In genomic region chr6:155150967-155151671, GRCh38 we compare ENCODE assay signal across 15 cellular contexts.
DNase-seq lines count a peak whose midpoint lies in the region; ATAC-seq, FAIRE-seq and TF ChIP-seq lines count a peak whose summit lies in the region.
"Had no signal": no experiment of that assay in that cellular context is flagged by ENCODE, and none has a peak within 500 bp of the region (broad histone marks: within the 10 kb centered on the region; RNA-seq: fewer than 3 reads in every experiment).

No MANE protein-coding gene starts in this region.

- BruUV-seq in HepG2 (replicated peaks; lab: Mats Ljungman, UMichigan): no TSS peak

- H2BK120ac ChIP-seq in H1 (replicated peaks; ENCODE audit: low read depth, low read length): no peak overlapping the region

- no peaks in the 10 kb centered on the region for H3K9me3 Mint-ChIP-seq in activated CD8-positive, alpha-beta T cell treated with anti-CD3 and anti-CD28 coated beads, Interleukin-2, amount 10 ng/mL, durations not matched to agents 7 days and 5 days (ENCODE audit: insufficient read depth)
- no peaks in the 10 kb centered on the region for H3K9me3 Mint-ChIP-seq in activated CD8-positive, alpha-beta T cell treated with anti-CD3 and anti-CD28 coated beads for 36 hours
- H3K9me3 Mint-ChIP-seq: CD4-positive, alpha-beta T cell; GM23338; H9 had no signal

- H2BK5ac ChIP-seq in H1 (ENCODE audit: low read depth, low read length): no peak overlapping the region

- H2BK20ac ChIP-seq in H1 (ENCODE audit: low read length): no peak overlapping the region

- DNase-seq in activated CD8-positive, alpha-beta T cell treated with anti-CD3 and anti-CD28 coated beads, Interleukin-2, amount 10 ng/mL, durations not matched to agents 7 days and 5 days: no peak
- no peak for DNase-seq in activated CD8-positive, alpha-beta T cell treated with anti-CD3 and anti-CD28 coated beads for 36 hours
- DNase-seq in HepG2 (ENCODE audit: low spot score) (no peak), right lobe of liver (no peak), H1 (ENCODE audit: low read depth in 1 of 2, low spot score in 2 of 2) (no peak), AG08396 (ENCODE audit: low spot score) (no peak)
- DNase-seq: ACHN; C1 segment of cervical spinal cord; Calu3; CD4-positive, alpha-beta T cell; DMS 273 treated with DMSO at 0.1 percent for 48 hours; H9 had no signal

- no peaks in the 10 kb centered on the region for H3K27me3 Mint-ChIP-seq in activated CD8-positive, alpha-beta T cell treated with anti-CD3 and anti-CD28 coated beads, Interleukin-2, amount 10 ng/mL, durations not matched to agents 7 days and 5 days (ENCODE audit: low read depth)
- H3K27me3 Mint-ChIP-seq in activated CD8-positive, alpha-beta T cell treated with anti-CD3 and anti-CD28 coated beads for 36 hours: no peaks in the 10 kb centered on the region
- H3K27me3 Mint-ChIP-seq: B cell; CD4-positive, alpha-beta T cell had no signal

- H3K4me1 Mint-ChIP-seq in activated CD8-positive, alpha-beta T cell treated with anti-CD3 and anti-CD28 coated beads, Interleukin-2, amount 10 ng/mL, durations not matched to agents 7 days and 5 days (ENCODE audit: low read depth): peaks cover 78% of the 10 kb centered on the region
- H3K4me1 Mint-ChIP-seq in activated CD8-positive, alpha-beta T cell treated with anti-CD3 and anti-CD28 coated beads for 36 hours (ENCODE audit: low read depth): peaks cover 71% of the 10 kb centered on the region
- H3K4me1 Mint-ChIP-seq: B cell had no signal

- in situ Hi-C loops in HepG2 (cut with HindIII; ENCODE audit: extremely low pct_ligation_motif_present, low pct_unique_long_range_greater_than_20kb): no loop called here

- no peaks in the 10 kb centered on the region; the same call in 1 of the 2 replicates for H3K23me2 ChIP-seq in H1 (ENCODE audit: low read depth, low read length)

- H3K9ac ChIP-seq in HepG2 (ENCODE audit: insufficient read depth, low read depth, low read length) (no peak overlapping the region), H1 (replicated peaks in 1 of 4; ENCODE audit: extremely low read depth in 1 of 4, low read depth in 3 of 4, low read length in 3 of 4) (no peak overlapping the region)

- no peak for TF ChIP-seq CTCF in activated CD8-positive, alpha-beta T cell treated with anti-CD3 and anti-CD28 coated beads for 36 hours (IDR thresholded peaks at IDR 0.05)
- TF ChIP-seq CTCF in HepG2 (CRISPR knock-in tag; IDR thresholded peaks at IDR 0.05): no peak
- no peak for TF ChIP-seq CTCF in right lobe of liver (IDR thresholded peaks at IDR 0.05)
- no peak for TF ChIP-seq CTCF in H1 (IDR thresholded peaks at IDR 0.05; ENCODE audit: control extremely low read depth in 1 of 3, insufficient read depth in 1 of 3, low read depth in 1 of 3, low read length in 3 of 3)

- H3K27ac ChIP-seq in HepG2 (ENCODE audit: extremely low read length, insufficient read depth, low read length) (no peak overlapping the region), right lobe of liver (no peak overlapping the region), H1 (ENCODE audit: low read depth, low read length) (no peak overlapping the region)

- H3K36me3 ChIP-seq in HepG2 (replicated peaks in 1 of 2; ENCODE audit: control insufficient read depth in 1 of 2, insufficient read depth in 2 of 2, low read length in 2 of 2) (no peaks in the 10 kb centered on the region), right lobe of liver (no peaks in the 10 kb centered on the region), H1 (ENCODE audit: control insufficient read depth in 2 of 4, insufficient read depth in 4 of 4, low read length in 3 of 4) (peaks cover 0 to 4% (median 0%) of the 10 kb centered on the region in 4 experiments; a peak in 1 of 8 replicates)

- no peak overlapping the region for H3K23ac ChIP-seq in H1 (ENCODE audit: insufficient read length)

- WGBS in HepG2 (ENCODE audit: low lambda C conversion rate): 59% methylated on average over 9 of the region's 9 CpGs
- 56% methylated on average over 7 of the region's 9 CpGs for WGBS in right lobe of liver (ENCODE audit: insufficient coverage, low coverage, low lambda C conversion rate, missing lambda C conversion rate)
- 79% methylated on average over 9 of the region's 9 CpGs; no CpG with 5 or more reads in 1 of the 2 experiments for WGBS in H1 (ENCODE audit: extremely low coverage in 1 of 2, insufficient coverage in 1 of 2, insufficient read length in 1 of 2, insufficient replicate concordance in 2 of 2, low coverage in 1 of 2, low lambda C conversion rate in 2 of 2, missing lambda C conversion rate in 1 of 2), 2 experiments

- H3K79me2 ChIP-seq in HepG2 (ENCODE audit: insufficient read depth, low read length) (no peaks in the 10 kb centered on the region), H1 (ENCODE audit: control insufficient read depth in 1 of 2, insufficient read depth in 2 of 2, low read length in 2 of 2) (0 out of 4 replicates have a peak, but pooled peaks cover 0 to 2% of the 10 kb centered on the region in 2 experiments)

- H4K8ac ChIP-seq in H1 (ENCODE audit: extremely low read depth, insufficient read depth, low read length): no peak overlapping the region

- no peak overlapping the region for H3K4me2 ChIP-seq in HepG2 (ENCODE audit: low read depth, low read length)
- H3K4me2 ChIP-seq in H1 (ENCODE audit: insufficient read depth in 1 of 2, low read depth in 2 of 2, low read length in 2 of 2): no peak overlapping the region
- H3K4me2 ChIP-seq: GM23338 had no signal

- no peak overlapping the region for H3K56ac ChIP-seq in H1 (replicated peaks; ENCODE audit: insufficient read length, low read depth, low read length)

- peak overlapping the region; percentile 0; the same call in 1 of the 2 replicates for H3K18ac ChIP-seq in H1 (ENCODE audit: extremely low read depth, low read length)

- POLR2A ChIA-PET in activated CD8-positive, alpha-beta T cell treated with anti-CD3 and anti-CD28 coated beads, Interleukin-2, amount 10 ng/mL, durations not matched to agents 7 days and 5 days (lab: Charles Lee): no interaction called here
- POLR2A ChIA-PET in activated CD8-positive, alpha-beta T cell treated with anti-CD3 and anti-CD28 coated beads for 36 hours (lab: Charles Lee): no interaction called here
- POLR2A ChIA-PET in HepG2 (lab: Yijun Ruan, JAX) (no interaction called here), H1 (lab: Charles Lee; ENCODE audit: partially characterized antibody) (no interaction called here)

- no peak overlapping the region for H3K4me3 ChIP-seq in HepG2 (replicated peaks in 1 of 3; ENCODE audit: insufficient read depth in 1 of 3, low read depth in 2 of 3, low read length in 3 of 3)
- no peak overlapping the region for H3K4me3 ChIP-seq in right lobe of liver
- no peak overlapping the region for H3K4me3 ChIP-seq in H1 (ENCODE audit: extremely low read depth in 1 of 4, insufficient read depth in 2 of 4, low read depth in 3 of 4, low read length in 4 of 4)
- H3K4me3 ChIP-seq: GM23338 had no signal

- H3K9me3 ChIP-seq in HepG2 (ENCODE audit: low read length): no peaks in the 10 kb centered on the region
- no peaks in the 10 kb centered on the region for H3K9me3 ChIP-seq in right lobe of liver
- no peaks in the 10 kb centered on the region for H3K9me3 ChIP-seq in H1 (ENCODE audit: insufficient read depth in 2 of 2, low read depth in 1 of 2, low read length in 1 of 2)

- H3K4ac ChIP-seq in H1 (replicated peaks; ENCODE audit: insufficient read length, low read depth, low read length): no peak overlapping the region

- H3K79me1 ChIP-seq in H1 (ENCODE audit: low read depth, low read length): no peaks in the 10 kb centered on the region

- TF ChIP-seq RAD21 in HepG2 (CRISPR knock-in tag; IDR thresholded peaks at IDR 0.05) (no peak), H1 (IDR thresholded peaks at IDR 0.05 in 1 of 2, conservative IDR thresholded peaks at IDR 0.05 in 1 of 2; ENCODE audit: low read depth in 2 of 2, low read length in 2 of 2) (no peak)

- intact Hi-C loops in activated CD8-positive, alpha-beta T cell treated with anti-CD3 and anti-CD28 coated beads for 36 hours (cut with micrococcal nuclease): no loop called here
- intact Hi-C loops in HepG2 (cut with micrococcal nuclease; ENCODE audit: unreplicated experiment) (no loop called here), right lobe of liver (cut with DNase I) (no loop called here)

- H3K4me3 Mint-ChIP-seq in activated CD8-positive, alpha-beta T cell treated with anti-CD3 and anti-CD28 coated beads, Interleukin-2, amount 10 ng/mL, durations not matched to agents 7 days and 5 days: no peak overlapping the region
- no peak overlapping the region for H3K4me3 Mint-ChIP-seq in activated CD8-positive, alpha-beta T cell treated with anti-CD3 and anti-CD28 coated beads for 36 hours
- H3K4me3 Mint-ChIP-seq: B cell; CD4-positive, alpha-beta T cell; GM23338; H9 had no signal

- TF ChIP-seq POLR2A in HepG2 (IDR thresholded peaks at IDR 0.05; ENCODE audit: insufficient read depth in 1 of 2, low read depth in 2 of 2, low read length in 2 of 2): no peak
- no peak for TF ChIP-seq POLR2A in right lobe of liver (IDR thresholded peaks at IDR 0.05)
- no peak for TF ChIP-seq POLR2A in H1 (IDR thresholded peaks at IDR 0.05; ENCODE audit: control extremely low read depth in 1 of 2, low read depth in 2 of 2, low read length in 2 of 2)

- no peaks in the 10 kb centered on the region for H4K20me1 ChIP-seq in HepG2 (ENCODE audit: insufficient read depth, low read length)
- H4K20me1 ChIP-seq in H1 (replicated peaks in 1 of 2; ENCODE audit: control insufficient read depth in 1 of 2, insufficient read depth in 2 of 2, low read length in 2 of 2): no peaks in the 10 kb centered on the region

- H3K4me1 ChIP-seq in HepG2 (ENCODE audit: insufficient read depth, low read length) (peaks cover 31% of the 10 kb centered on the region), right lobe of liver (no peaks in the 10 kb centered on the region), H1 (replicated peaks in 1 of 4; ENCODE audit: control insufficient read depth in 3 of 4, insufficient read depth in 4 of 4, low read length in 3 of 4) (peaks cover 0 to 12% (median 7%) of the 10 kb centered on the region in 4 experiments; a peak in 6 of 7 replicates)

- ATAC-seq in activated CD8-positive, alpha-beta T cell treated with anti-CD3 and anti-CD28 coated beads, Interleukin-2, amount 10 ng/mL, durations not matched to agents 7 days and 5 days: no peak
- no peak for ATAC-seq in activated CD8-positive, alpha-beta T cell treated with anti-CD3 and anti-CD28 coated beads for 36 hours
- ATAC-seq in HepG2: no peak
- no peak for ATAC-seq in right lobe of liver
- ATAC-seq in GM19397 (IDR thresholded peaks at IDR 0.05; ENCODE audit: unreplicated experiment): no peak
- ATAC-seq: GM23338 had no signal

- no peak overlapping the region for H3K14ac ChIP-seq in H1 (ENCODE audit: insufficient read length)

- H3K27me3 ChIP-seq in HepG2 (ENCODE audit: control insufficient read depth in 1 of 2, insufficient read depth in 2 of 2, low read length in 2 of 2) (no peaks in the 10 kb centered on the region), right lobe of liver (no peaks in the 10 kb centered on the region), H1 (replicated peaks in 1 of 4; ENCODE audit: control insufficient read depth in 3 of 4, extremely low read depth in 1 of 4, insufficient read depth in 3 of 4, low read length in 3 of 4) (no peaks in the 10 kb centered on the region)

- peak overlapping the region; percentile 74; the same call in 1 of the 2 replicates for H2BK15ac ChIP-seq in H1 (ENCODE audit: low read length)

- H4K5ac ChIP-seq in H1 (ENCODE audit: insufficient read length, low read depth, low read length): no peak overlapping the region

- H4K91ac ChIP-seq in H1 (replicated peaks; ENCODE audit: insufficient read length, low read length): no peak overlapping the region

- FAIRE-seq in HepG2 (lab: Jason Lieb, UNC) (no peak), H1 (lab: Jason Lieb, UNC) (no peak)

- H2AFZ ChIP-seq in HepG2 (ENCODE audit: low read length) (no peak overlapping the region), H1 (ENCODE audit: low read length) (no peak overlapping the region)
- H2AFZ ChIP-seq: GM23338 had no signal

- H2AK5ac ChIP-seq in H1 (ENCODE audit: low read depth, low read length): 0 out of 2 replicates have a peak overlapping the region, but pooled peaks have one; percentile 75

- peak overlapping the region; percentile 39 for H3K27ac Mint-ChIP-seq in activated CD8-positive, alpha-beta T cell treated with anti-CD3 and anti-CD28 coated beads, Interleukin-2, amount 10 ng/mL, durations not matched to agents 7 days and 5 days
- no peak overlapping the region for H3K27ac Mint-ChIP-seq in activated CD8-positive, alpha-beta T cell treated with anti-CD3 and anti-CD28 coated beads for 36 hours
- H3K27ac Mint-ChIP-seq: B cell; CD4-positive, alpha-beta T cell; GM23338 had no signal

- CTCF ChIA-PET in activated CD8-positive, alpha-beta T cell treated with anti-CD3 and anti-CD28 coated beads, Interleukin-2, amount 10 ng/mL, durations not matched to agents 7 days and 5 days (lab: Charles Lee): no interaction called here
- CTCF ChIA-PET in activated CD8-positive, alpha-beta T cell treated with anti-CD3 and anti-CD28 coated beads for 36 hours (lab: Charles Lee): interaction anchor here (0.6 to 1.3 kb wide), 2 partner anchors 21 to 42 kb away, joined by 3 to 4 read pairs; no protein-coding TSS in a partner anchor
- CTCF ChIA-PET in HepG2 (lab: Yijun Ruan, JAX; ENCODE audit: low intra/inter-chr PET ratio, low total read pairs): interaction anchor here (1.5 kb wide), 1 partner anchor 26 kb away, joined by 4 read pairs; no protein-coding TSS in a partner anchor
- CTCF ChIA-PET in H1 (lab: Charles Lee; ENCODE audit: partially characterized antibody): interaction anchor here (0.7 to 3.1 kb wide), 17 partner anchors 13 to 411 kb away, joined by 3 to 22 read pairs (median 4); no protein-coding TSS in a partner anchor

- H2BK12ac ChIP-seq in H1 (ENCODE audit: low read depth, low read length): peak overlapping the region; percentile 30; the same call in 1 of the 2 replicates

- TF ChIP-seq EP300 in HepG2 (IDR thresholded peaks at IDR 0.05; ENCODE audit: low read depth in 2 of 2, low read length in 2 of 2): no peak
- TF ChIP-seq EP300 in HepG2 (CRISPR knock-in tag; IDR thresholded peaks at IDR 0.05; ENCODE audit: borderline replicate concordance): no peak
- no peak for TF ChIP-seq EP300 in H1 (IDR thresholded peaks at IDR 0.05; ENCODE audit: borderline replicate concordance in 1 of 2, low read depth in 2 of 2, low read length in 2 of 2)

- H3K36me3 Mint-ChIP-seq in activated CD8-positive, alpha-beta T cell treated with anti-CD3 and anti-CD28 coated beads, Interleukin-2, amount 10 ng/mL, durations not matched to agents 7 days and 5 days (ENCODE audit: low read depth): peaks cover 2% of the 10 kb centered on the region
- peaks cover 21% of the 10 kb centered on the region for H3K36me3 Mint-ChIP-seq in activated CD8-positive, alpha-beta T cell treated with anti-CD3 and anti-CD28 coated beads for 36 hours (ENCODE audit: low read depth)
